Comparison of ENCODE assay signal across 17 cellular contexts in genomic region chr6:130838971-130839370, GRCh38. TPM values are rescaled to one million over a fixed set of nuclear protein-coding genes. Genes with fewer than 3 reads are reported as not detected.
DNase-seq lines count a peak whose midpoint lies in the region; ATAC-seq and TF ChIP-seq lines count a peak whose summit lies in the region.
"Had no signal": no experiment of that assay in that cellular context is flagged by ENCODE, and none has a peak within 500 bp of the region (broad histone marks: within the 10 kb centered on the region; RNA-seq: fewer than 3 reads in every experiment).

No MANE protein-coding gene starts in this region.

- no peak overlapping the region for H3K4me3 Mint-ChIP-seq in T-helper 17 cell
- H3K4me3 Mint-ChIP-seq: CD8-positive, alpha-beta T cell; IgD-negative memory B cell had no signal

- H3K27ac ChIP-seq in heart left ventricle (no peak overlapping the region), SK-N-MC (peak overlapping the region; percentile 33), subcutaneous abdominal adipose tissue (ENCODE audit: low read depth, low read length) (peak overlapping the region; percentile 85)
- H3K27ac ChIP-seq: 22Rv1, A549, BLaER1 had no signal

- TF ChIP-seq POLR2A in heart left ventricle (IDR thresholded peaks at IDR 0.05), result no peak

- peaks cover 5% of the 10 kb centered on the region for H3K4me1 Mint-ChIP-seq in T-helper 17 cell
- H3K4me1 Mint-ChIP-seq: IgD-negative memory B cell had no signal

- DNase-seq in Right ventricle myocardium superior (no peak), heart left ventricle (no peak), SK-N-MC (ENCODE audit: low read depth, low spot score) (no peak), fibroblast of peridontal ligament (ENCODE audit: extremely low read depth) (peak; percentile 56), COR-L47 (lab: John Stamatoyannopoulos, UW) (no peak), T-helper 17 cell (no peak)
- no peak for DNase-seq in stimulated activated CD4-positive, alpha-beta T cell treated with anti-CD3 and anti-CD28 coated beads, Interleukin-2, amount 100 ng/mL, for 48 hours
- DNase-seq: Caco-2; CD8-positive, alpha-beta T cell; GDM1; GOT3; H7 had no signal

- H3K27ac Mint-ChIP-seq in T-helper 17 cell, result no peak overlapping the region
- H3K27ac Mint-ChIP-seq: CD8-positive, alpha-beta T cell; IgD-negative memory B cell had no signal

- H3K4me3 ChIP-seq in heart left ventricle (no peak overlapping the region), SK-N-MC (no peak overlapping the region), subcutaneous abdominal adipose tissue (ENCODE audit: low read depth in 1 of 5, low read length in 5 of 5) (no peak overlapping the region)
- H3K4me3 ChIP-seq: A549, BLaER1 had no signal

- H3K9me3 ChIP-seq in heart left ventricle (no peaks in the 10 kb centered on the region), SK-N-MC (ENCODE audit: low read depth, low read length) (no peaks in the 10 kb centered on the region), subcutaneous abdominal adipose tissue (ENCODE audit: control insufficient read depth in 5 of 5, low read length in 5 of 5) (no peaks in the 10 kb centered on the region), T-helper 17 cell (ENCODE audit: control insufficient read depth, low read length, poor library complexity, severe bottlenecking) (no peaks in the 10 kb centered on the region)
- H3K9me3 ChIP-seq: A549, BLaER1, Caco-2 had no signal

- H3K4me1 ChIP-seq in heart left ventricle (peaks cover 0 to 22% (median 0%) of the 10 kb centered on the region in 12 donors), subcutaneous abdominal adipose tissue (ENCODE audit: control insufficient read depth in 5 of 5, insufficient read depth in 5 of 5, low read length in 5 of 5) (peaks cover 0 to 33% (median 13%) of the 10 kb centered on the region in 5 donors)
- H3K4me1 ChIP-seq: A549, Caco-2 had no signal

- no peak for TF ChIP-seq CTCF in heart left ventricle (IDR thresholded peaks at IDR 0.05)

- ATAC-seq in Right ventricle myocardium superior (ENCODE audit: poor library complexity) (peak; percentile 38), heart left ventricle (no peak), T-helper 17 cell (no peak)
- ATAC-seq: A549; CD8-positive, alpha-beta T cell had no signal

- intact Hi-C loops in Right ventricle myocardium superior (cut with DNase I), result no loop called here
- intact Hi-C loops in heart left ventricle (cut with DNase I), result no loop called here

- H3K27me3 ChIP-seq in heart left ventricle, result no peaks in the 10 kb centered on the region
- H3K27me3 ChIP-seq in subcutaneous abdominal adipose tissue (ENCODE audit: control insufficient read depth in 5 of 5, insufficient read depth in 4 of 5, low read length in 5 of 5), result no peaks in the 10 kb centered on the region
- H3K27me3 ChIP-seq: BLaER1 had no signal

- WGBS in heart left ventricle, 4 donors, result 67 to 74% (median 71%) methylated on average over 5 of the region's 5 CpGs

- no peak overlapping the region for H3K9ac ChIP-seq in SK-N-MC (ENCODE audit: insufficient read length)
- no peak overlapping the region for H3K9ac ChIP-seq in subcutaneous abdominal adipose tissue (ENCODE audit: low read length in 5 of 5)
- H3K9ac ChIP-seq: BLaER1 had no signal

- H3K27me3 Mint-ChIP-seq in T-helper 17 cell, result no peaks in the 10 kb centered on the region
- H3K27me3 Mint-ChIP-seq: IgD-negative memory B cell had no signal

- H3K36me3 ChIP-seq in heart left ventricle, result peaks cover 0 to 35% (median 3%) of the 10 kb centered on the region in 9 donors
- H3K36me3 ChIP-seq in SK-N-MC (ENCODE audit: insufficient read depth, low read length), result peaks cover 8% of the 10 kb centered on the region; the same call in 1 of the 2 replicates
- peaks cover 0 to 5% (median 3%) of the 10 kb centered on the region in 5 donors for H3K36me3 ChIP-seq in subcutaneous abdominal adipose tissue (ENCODE audit: control insufficient read depth in 5 of 5, insufficient read depth in 5 of 5, low read length in 5 of 5)

- peaks cover 3% of the 10 kb centered on the region for H3K36me3 Mint-ChIP-seq in T-helper 17 cell (ENCODE audit: low read depth)
- H3K36me3 Mint-ChIP-seq: CD8-positive, alpha-beta T cell had no signal

RNA-seq across cellular contexts. Expression of gene SMLR1, which starts 11.8 kb away (rescaled TPM):
- total RNA-seq in Right ventricle myocardium superior (not detected), heart left ventricle (not detected), T-helper 17 cell (not detected)
- polyA plus RNA-seq in heart left ventricle, result not detected
- total RNA-seq: CD8-positive, alpha-beta T cell; H7 had no signal
- polyA plus RNA-seq: IgD-negative memory B cell had no signal

Comparison
In these comparisons a context has a peak if more than half of its experiments do, and no peak if none do; other contexts are left out.
1. H3K27ac ChIP-seq: peak in SK-N-MC (single experiment) and subcutaneous abdominal adipose tissue (single experiment); none in heart left ventricle (0 of 12).